In genomic region chr1:63789856-63790605, GRCh38 we compare ENCODE assay signal across 22 cellular contexts. TPM values are rescaled to one million over a fixed set of nuclear protein-coding genes. Genes with fewer than 3 reads are reported as not detected.
DNase-seq lines count a peak whose midpoint lies in the region; ATAC-seq, FAIRE-seq and TF ChIP-seq lines count a peak whose summit lies in the region.
"Had no signal": no experiment of that assay in that cellular context is flagged by ENCODE, and none has a peak within 500 bp of the region (broad histone marks: within the 10 kb centered on the region; RNA-seq: fewer than 3 reads in every experiment).

No MANE protein-coding gene starts in this region.

- peak; percentile 90 for FAIRE-seq in H1 (lab: Jason Lieb, UNC)
- FAIRE-seq in urothelium cell line (lab: Jason Lieb, UNC): no peak

- DNase-seq in NCI-H2196 (lab: John Stamatoyannopoulos, UW; ENCODE audit: unreplicated experiment): peak; percentile 31
- DNase-seq in NCI-H2196 treated with DMSO at 0.1 percent for 48 hours (lab: John Stamatoyannopoulos, UW; ENCODE audit: unreplicated experiment): no peak
- DNase-seq in NCI-H2107 treated with DMSO at 0.1 percent for 48 hours (lab: John Stamatoyannopoulos, UW; ENCODE audit: unreplicated experiment): peak; percentile 69
- DNase-seq in H1 (ENCODE audit: low read depth in 1 of 2, low spot score in 2 of 2): no peak
- DNase-seq in progenitor cell of endocrine pancreas (ENCODE audit: low spot score, unreplicated experiment): no peak
- DNase-seq in urothelium cell line (ENCODE audit: low spot score): no peak
- no peak for DNase-seq in activated CD4-positive, alpha-beta T cell treated with anti-CD3 and anti-CD28 coated beads for 36 hours
- no peak for DNase-seq in activated CD4-positive, alpha-beta T cell treated with anti-CD3 and anti-CD28 coated beads, Interleukin-2, amount 10 ng/mL, durations not matched to agents 24 days and 14 days
- DNase-seq: 8988T; BE2C; Calu3; CD4-positive, alpha-beta T cell; HCEC 1CT; KBM-7; MV-4-11; NCI-H187 treated with DMSO at 0.1 percent for 48 hours; NCI-H446 treated with DMSO at 0.1 percent for 48 hours; NCI-H748 treated with DMSO at 0.1 percent for 48 hours; OCI-M1; SJCRH30 had no signal

- no peak for TF ChIP-seq EP300 in H1 (IDR thresholded peaks at IDR 0.05; ENCODE audit: borderline replicate concordance in 1 of 2, low read depth in 2 of 2, low read length in 2 of 2)

- H3K56ac ChIP-seq in H1 (replicated peaks; ENCODE audit: insufficient read length, low read depth, low read length): no peak overlapping the region

- peak overlapping the region; percentile 69 for H3K4ac ChIP-seq in H1 (replicated peaks; ENCODE audit: insufficient read length, low read depth, low read length)

- H2BK20ac ChIP-seq in H1 (ENCODE audit: low read length): peak overlapping the region; percentile 96

- H3K4me1 ChIP-seq in H1 (replicated peaks in 1 of 4; ENCODE audit: control insufficient read depth in 3 of 4, insufficient read depth in 4 of 4, low read length in 3 of 4): peaks cover 41 to 74% (median 63%) of the 10 kb centered on the region in 4 experiments
- H3K4me1 ChIP-seq: BE2C, SJCRH30 had no signal

- 50% methylated on average over 4 of the region's 4 CpGs; no CpG with 5 or more reads in 1 of the 2 experiments for WGBS in H1 (ENCODE audit: extremely low coverage in 1 of 2, insufficient coverage in 1 of 2, insufficient read length in 1 of 2, insufficient replicate concordance in 2 of 2, low coverage in 1 of 2, low lambda C conversion rate in 2 of 2, missing lambda C conversion rate in 1 of 2), 2 experiments

- no peak overlapping the region; the same call in 1 of the 2 replicates for H3K27ac ChIP-seq in H1 (ENCODE audit: low read depth, low read length)
- H3K27ac ChIP-seq: HL-60, RWPE1, SJCRH30 had no signal

- H3K27me3 ChIP-seq in H1 (replicated peaks in 1 of 4; ENCODE audit: control insufficient read depth in 3 of 4, extremely low read depth in 1 of 4, insufficient read depth in 3 of 4, low read length in 3 of 4): no peaks in the 10 kb centered on the region
- H3K27me3 ChIP-seq: BE2C, SJCRH30 had no signal

- H2AK5ac ChIP-seq in H1 (ENCODE audit: low read depth, low read length): peak overlapping the region; percentile 11; the same call in 1 of the 2 replicates

- POLR2A ChIA-PET in H1 (lab: Charles Lee; ENCODE audit: partially characterized antibody): interaction anchor here (1.3 to 2.8 kb wide), 3 partner anchors 10 to 15 kb away, joined by 4 to 15 read pairs (median 8); no protein-coding TSS in a partner anchor
- POLR2A ChIA-PET in activated CD4-positive, alpha-beta T cell treated with anti-CD3 and anti-CD28 coated beads for 36 hours (lab: Charles Lee): no interaction called here

- H3K4me2 ChIP-seq in H1 (ENCODE audit: insufficient read depth in 1 of 2, low read depth in 2 of 2, low read length in 2 of 2): peak overlapping the region; percentile 55 to 65

- H4K5ac ChIP-seq in H1 (ENCODE audit: insufficient read length, low read depth, low read length): peak overlapping the region; percentile 33

- ATAC-seq in activated CD4-positive, alpha-beta T cell treated with anti-CD3 and anti-CD28 coated beads for 36 hours: no peak

- H2BK5ac ChIP-seq in H1 (ENCODE audit: low read depth, low read length): peak overlapping the region; percentile 95

- peaks cover 0 to 2% of the 10 kb centered on the region in 2 experiments for H4K20me1 ChIP-seq in H1 (replicated peaks in 1 of 2; ENCODE audit: control insufficient read depth in 1 of 2, insufficient read depth in 2 of 2, low read length in 2 of 2)

- H3K36me3 ChIP-seq in H1 (ENCODE audit: control insufficient read depth in 2 of 4, insufficient read depth in 4 of 4, low read length in 3 of 4): no peaks in the 10 kb centered on the region
- H3K36me3 ChIP-seq: BE2C, SJCRH30 had no signal

- intact Hi-C loops in activated CD4-positive, alpha-beta T cell treated with anti-CD3 and anti-CD28 coated beads for 36 hours (cut with DNase I, micrococcal nuclease): no loop called here
- intact Hi-C loops in activated CD4-positive, alpha-beta T cell treated with anti-CD3 and anti-CD28 coated beads, Interleukin-2, amount 10 ng/mL, durations not matched to agents 24 days and 14 days (cut with micrococcal nuclease): no loop called here

- H4K91ac ChIP-seq in H1 (replicated peaks; ENCODE audit: insufficient read length, low read length): peak overlapping the region; percentile 48

- TF ChIP-seq CTCF in H1 (IDR thresholded peaks at IDR 0.05; ENCODE audit: control extremely low read depth in 1 of 3, insufficient read depth in 1 of 3, low read depth in 1 of 3, low read length in 3 of 3): no peak
- no peak for TF ChIP-seq CTCF in progenitor cell of endocrine pancreas (IDR thresholded peaks at IDR 0.05; ENCODE audit: unreplicated experiment)

- no peak overlapping the region for H3K4me3 Mint-ChIP-seq in progenitor cell of endocrine pancreas (ENCODE audit: low read depth)
- H3K4me3 Mint-ChIP-seq in activated CD4-positive, alpha-beta T cell treated with anti-CD3 and anti-CD28 coated beads for 36 hours: no peak overlapping the region
- H3K4me3 Mint-ChIP-seq in activated CD4-positive, alpha-beta T cell treated with anti-CD3 and anti-CD28 coated beads, Interleukin-2, amount 10 ng/mL, durations not matched to agents 24 days and 14 days: no peak overlapping the region
- H3K4me3 Mint-ChIP-seq: CD4-positive, alpha-beta T cell had no signal

- no peak overlapping the region for H3K23ac ChIP-seq in H1 (ENCODE audit: insufficient read length)

- no peaks in the 10 kb centered on the region for H3K23me2 ChIP-seq in H1 (ENCODE audit: low read depth, low read length)

- H2BK120ac ChIP-seq in H1 (replicated peaks; ENCODE audit: low read depth, low read length): peak overlapping the region; percentile 81

- no peak overlapping the region for H3K14ac ChIP-seq in H1 (ENCODE audit: insufficient read length)

- peak overlapping the region in 1 of 4 experiments; percentile 26; a peak in 1 of 8 replicates for H3K4me3 ChIP-seq in H1 (ENCODE audit: extremely low read depth in 1 of 4, insufficient read depth in 2 of 4, low read depth in 3 of 4, low read length in 4 of 4)
- H3K4me3 ChIP-seq: SJCRH30 had no signal

- peaks cover 16% of the 10 kb centered on the region for H3K79me1 ChIP-seq in H1 (ENCODE audit: low read depth, low read length)

- peaks cover 53% of the 10 kb centered on the region for H3K4me1 Mint-ChIP-seq in progenitor cell of endocrine pancreas (ENCODE audit: low read depth)
- no peaks in the 10 kb centered on the region for H3K4me1 Mint-ChIP-seq in activated CD4-positive, alpha-beta T cell treated with anti-CD3 and anti-CD28 coated beads for 36 hours
- H3K4me1 Mint-ChIP-seq in activated CD4-positive, alpha-beta T cell treated with anti-CD3 and anti-CD28 coated beads, Interleukin-2, amount 10 ng/mL, durations not matched to agents 24 days and 14 days: no peaks in the 10 kb centered on the region

- peaks cover 26 to 94% of the 10 kb centered on the region in 2 experiments for H3K79me2 ChIP-seq in H1 (ENCODE audit: control insufficient read depth in 1 of 2, insufficient read depth in 2 of 2, low read length in 2 of 2)

- no peaks in the 10 kb centered on the region for H3K9me3 ChIP-seq in H1 (ENCODE audit: insufficient read depth in 2 of 2, low read depth in 1 of 2, low read length in 1 of 2)
- H3K9me3 ChIP-seq: BE2C, SJCRH30 had no signal

- peak overlapping the region; percentile 78; the same call in 1 of the 2 replicates for H3K18ac ChIP-seq in H1 (ENCODE audit: extremely low read depth, low read length)

- CTCF ChIA-PET in H1 (lab: Charles Lee; ENCODE audit: partially characterized antibody): interaction anchor here (1.0 to 1.8 kb wide), 6 partner anchors 9 to 424 kb away, joined by 3 to 7 read pairs (median 4); partner anchors contain the start of gene ROR1
- CTCF ChIA-PET in activated CD4-positive, alpha-beta T cell treated with anti-CD3 and anti-CD28 coated beads for 36 hours (lab: Charles Lee): no interaction called here

- peaks cover 8% of the 10 kb centered on the region for H3K36me3 Mint-ChIP-seq in progenitor cell of endocrine pancreas (ENCODE audit: insufficient read depth)
- no peaks in the 10 kb centered on the region for H3K36me3 Mint-ChIP-seq in activated CD4-positive, alpha-beta T cell treated with anti-CD3 and anti-CD28 coated beads for 36 hours (ENCODE audit: low read depth)
- no peaks in the 10 kb centered on the region for H3K36me3 Mint-ChIP-seq in activated CD4-positive, alpha-beta T cell treated with anti-CD3 and anti-CD28 coated beads, Interleukin-2, amount 10 ng/mL, durations not matched to agents 24 days and 14 days (ENCODE audit: low read depth)

- no peaks in the 10 kb centered on the region for H3K9me3 Mint-ChIP-seq in progenitor cell of endocrine pancreas (ENCODE audit: low read depth)
- no peaks in the 10 kb centered on the region for H3K9me3 Mint-ChIP-seq in activated CD4-positive, alpha-beta T cell treated with anti-CD3 and anti-CD28 coated beads for 36 hours (ENCODE audit: low read depth)
- no peaks in the 10 kb centered on the region for H3K9me3 Mint-ChIP-seq in activated CD4-positive, alpha-beta T cell treated with anti-CD3 and anti-CD28 coated beads, Interleukin-2, amount 10 ng/mL, durations not matched to agents 24 days and 14 days
- H3K9me3 Mint-ChIP-seq: CD4-positive, alpha-beta T cell had no signal

- H3K27ac Mint-ChIP-seq in progenitor cell of endocrine pancreas: peak overlapping the region; percentile 23
- H3K27ac Mint-ChIP-seq in activated CD4-positive, alpha-beta T cell treated with anti-CD3 and anti-CD28 coated beads for 36 hours: no peak overlapping the region
- H3K27ac Mint-ChIP-seq in activated CD4-positive, alpha-beta T cell treated with anti-CD3 and anti-CD28 coated beads, Interleukin-2, amount 10 ng/mL, durations not matched to agents 24 days and 14 days: no peak overlapping the region
- H3K27ac Mint-ChIP-seq: CD4-positive, alpha-beta T cell had no signal

- H2AFZ ChIP-seq in H1 (ENCODE audit: low read length): no peak overlapping the region

- no peaks in the 10 kb centered on the region for H3K27me3 Mint-ChIP-seq in progenitor cell of endocrine pancreas
- H3K27me3 Mint-ChIP-seq in activated CD4-positive, alpha-beta T cell treated with anti-CD3 and anti-CD28 coated beads for 36 hours: no peaks in the 10 kb centered on the region
- H3K27me3 Mint-ChIP-seq in activated CD4-positive, alpha-beta T cell treated with anti-CD3 and anti-CD28 coated beads, Interleukin-2, amount 10 ng/mL, durations not matched to agents 24 days and 14 days: peaks cover 3% of the 10 kb centered on the region
- H3K27me3 Mint-ChIP-seq: CD4-positive, alpha-beta T cell had no signal

- TF ChIP-seq RAD21 in H1 (IDR thresholded peaks at IDR 0.05 in 1 of 2, conservative IDR thresholded peaks at IDR 0.05 in 1 of 2; ENCODE audit: low read depth in 2 of 2, low read length in 2 of 2): no peak

- no peak overlapping the region for H3K9ac ChIP-seq in H1 (replicated peaks in 1 of 4; ENCODE audit: extremely low read depth in 1 of 4, low read depth in 3 of 4, low read length in 3 of 4)

- H4K8ac ChIP-seq in H1 (ENCODE audit: extremely low read depth, insufficient read depth, low read length): no peak overlapping the region

- TF ChIP-seq POLR2A in H1 (IDR thresholded peaks at IDR 0.05; ENCODE audit: control extremely low read depth in 1 of 2, low read depth in 2 of 2, low read length in 2 of 2): no peak

- peak overlapping the region; percentile 6; the same call in 1 of the 2 replicates for H2BK15ac ChIP-seq in H1 (ENCODE audit: low read length)

- peak overlapping the region; percentile 62; the same call in 1 of the 2 replicates for H2BK12ac ChIP-seq in H1 (ENCODE audit: low read depth, low read length)

RNA-seq across cellular contexts. Expression of gene ROR1, which starts 16.2 kb away (rescaled TPM):
- total RNA-seq in H1 (2021; fragmentation: NEBNext Ultra II Directional; extraction: Animal tissue kit (Norgen Biotek cat#: 25700)): 70.3 and 73.6 TPM in 2 replicates
- polyA plus RNA-seq in H1 (2011; rRNA removed): 27.5 and 33.6 TPM in 2 replicates
- 31.7 TPM for polyA plus RNA-seq in H1 (2011; cell fraction: cytosol; rRNA removed)
- 72.5 TPM for polyA plus RNA-seq in H1 (2011; cell fraction: nucleus; rRNA removed)
- polyA plus RNA-seq in H1 (2012, experiment 1 of 2): 31.8 to 40.7 TPM (median 40.1 TPM) in 4 replicates
- polyA plus RNA-seq in H1 (2012, experiment 2 of 2): 4.2 TPM
- polyA plus RNA-seq in H1 (2013, experiment 1 of 2): 68.4 TPM
- 76.5 TPM for polyA plus RNA-seq in H1 (2013, experiment 2 of 2)
- 186 and 264 TPM in 2 replicates for polyA minus RNA-seq in H1 (2011; rRNA and poly(A)+ RNA removed)
- polyA minus RNA-seq in H1 (2011; cell fraction: cytosol; rRNA and poly(A)+ RNA removed): 54.3 TPM
- polyA minus RNA-seq in H1 (2011; cell fraction: nucleus; rRNA and poly(A)+ RNA removed): 152 TPM
- total RNA-seq in progenitor cell of endocrine pancreas: 61.3 and 63.8 TPM in 2 replicates
- total RNA-seq in activated CD4-positive, alpha-beta T cell treated with anti-CD3 and anti-CD28 coated beads for 36 hours: under 1 TPM in 1 of 2 experiments, not detected in 1; 0.21 TPM
- total RNA-seq in activated CD4-positive, alpha-beta T cell treated with anti-CD3 and anti-CD28 coated beads, Interleukin-2, amount 10 ng/mL, durations not matched to agents 24 days and 14 days: 0.09 TPM in 1 of 2 replicates, not detected in the other
- total RNA-seq: CD4-positive, alpha-beta T cell had no signal

Comparison
In these comparisons a context has a peak if more than half of its experiments do, and no peak if none do; other contexts are left out.
1. DNase-seq: peak in NCI-H2196 (single experiment) and NCI-H2107 treated with DMSO at 0.1 percent for 48 hours (single experiment); none in NCI-H2196 treated with DMSO at 0.1 percent for 48 hours (single experiment), H1 (0 of 2), progenitor cell of endocrine pancreas (single experiment), urothelium cell line (single experiment), activated CD4-positive, alpha-beta T cell treated with anti-CD3 and anti-CD28 coated beads for 36 hours (single experiment) and activated CD4-positive, alpha-beta T cell treated with anti-CD3 and anti-CD28 coated beads, Interleukin-2, amount 10 ng/mL, durations not matched to agents 24 days and 14 days (single experiment).
2. RNA of gene ROR1, which starts 16.2 kb away (total RNA-seq): 70.3 to 73.6 TPM in H1 and 61.3 to 63.8 TPM in progenitor cell of endocrine pancreas; 0.21 TPM in activated CD4-positive, alpha-beta T cell treated with anti-CD3 and anti-CD28 coated beads for 36 hours and 0.09 TPM in activated CD4-positive, alpha-beta T cell treated with anti-CD3 and anti-CD28 coated beads, Interleukin-2, amount 10 ng/mL, durations not matched to agents 24 days and 14 days; every median in the first group is over 10 times any median in the second.